Comparison of ENCODE assay signal across 8 cellular contexts in genomic region chr2:120867290-120868231, GRCh38.
DNase-seq lines count a peak whose midpoint lies in the region; TF ChIP-seq lines count a peak whose summit lies in the region.

No MANE protein-coding gene starts in this region.

- H3K36me3 ChIP-seq in neural cell (ENCODE audit: insufficient read depth, low read length) (no peaks in the 10 kb centered on the region), BE2C (no peaks in the 10 kb centered on the region), WERI-Rb-1 (no peaks in the 10 kb centered on the region)

- peak overlapping the region; percentile 62 for H3K4me3 ChIP-seq in fibroblast of the aortic adventitia (ENCODE audit: low read depth, low read length)
- H3K4me3 ChIP-seq in neural cell (ENCODE audit: low read length), result peak overlapping the region; percentile 47
- no peak overlapping the region for H3K4me3 ChIP-seq in BE2C (ENCODE audit: low read depth, low read length)
- H3K4me3 ChIP-seq in WERI-Rb-1 (ENCODE audit: low read depth, low read length), result no peak overlapping the region

- no peaks in the 10 kb centered on the region for H3K9me3 ChIP-seq in neural cell (ENCODE audit: low read length)
- no peaks in the 10 kb centered on the region for H3K9me3 ChIP-seq in BE2C
- no peaks in the 10 kb centered on the region for H3K9me3 ChIP-seq in WERI-Rb-1 (ENCODE audit: severe bottlenecking)

- H3K4me1 Mint-ChIP-seq in activated naive CD4-positive, alpha-beta T cell treated with anti-CD3 and anti-CD28 coated beads, Interleukin-2, amount 10 ng/mL, durations not matched to agents 7 days and 5 days, result no peaks in the 10 kb centered on the region

- DNase-seq in AG09319 (ENCODE audit: extremely low read depth, low read depth) (peak; percentile 36), RWPE1 (ENCODE audit: low spot score) (peak; percentile 76), fibroblast of the aortic adventitia (ENCODE audit: low read depth) (peak; percentile 90), BE2C (no peak), WERI-Rb-1 (no peak), SHP77 treated with DMSO at 0.1 percent for 48 hours (lab: John Stamatoyannopoulos, UW) (no peak)
- no peak for DNase-seq in activated naive CD4-positive, alpha-beta T cell treated with anti-CD3 and anti-CD28 coated beads, Interleukin-2, amount 10 ng/mL, durations not matched to agents 7 days and 5 days

- H3K9ac ChIP-seq in neural cell (ENCODE audit: low read length), result no peak overlapping the region

- H3K4me2 ChIP-seq in neural cell (ENCODE audit: low read length), result no peak overlapping the region

- no peaks in the 10 kb centered on the region for H3K36me3 Mint-ChIP-seq in activated naive CD4-positive, alpha-beta T cell treated with anti-CD3 and anti-CD28 coated beads, Interleukin-2, amount 10 ng/mL, durations not matched to agents 7 days and 5 days

- POLR2A ChIA-PET in RWPE1 (lab: Yijun Ruan, JAX; ENCODE audit: low non-redundant PET), result no interaction called here

- H3K4me1 ChIP-seq in BE2C, result no peaks in the 10 kb centered on the region

- H3K9me2 ChIP-seq in neural cell (ENCODE audit: insufficient read depth, low read length), result no peaks in the 10 kb centered on the region

- no peaks in the 10 kb centered on the region for H3K9me3 Mint-ChIP-seq in activated naive CD4-positive, alpha-beta T cell treated with anti-CD3 and anti-CD28 coated beads, Interleukin-2, amount 10 ng/mL, durations not matched to agents 7 days and 5 days

- TF ChIP-seq EP300 in neural cell (conservative IDR thresholded peaks at IDR 0.05; ENCODE audit: poor library complexity, severe bottlenecking), result no peak

- H3K79me2 ChIP-seq in neural cell (replicated peaks; ENCODE audit: insufficient read depth, low read length), result peaks cover 6% of the 10 kb centered on the region

- TF ChIP-seq CTCF in AG09319 (IDR thresholded peaks at IDR 0.05; ENCODE audit: low read depth, low read length) (no peak), RWPE1 (conservative IDR thresholded peaks at IDR 0.05; ENCODE audit: low read depth) (no peak), fibroblast of the aortic adventitia (IDR thresholded peaks at IDR 0.05; ENCODE audit: insufficient read depth, low read length) (no peak), neural cell (IDR thresholded peaks at IDR 0.05; ENCODE audit: poor library complexity, severe bottlenecking) (no peak), BE2C (IDR thresholded peaks at IDR 0.05; ENCODE audit: low read depth, low read length) (no peak), WERI-Rb-1 (IDR thresholded peaks at IDR 0.05; ENCODE audit: low read depth, low read length) (no peak)

- H3K27me3 Mint-ChIP-seq in activated naive CD4-positive, alpha-beta T cell treated with anti-CD3 and anti-CD28 coated beads, Interleukin-2, amount 10 ng/mL, durations not matched to agents 7 days and 5 days, result peaks cover 59% of the 10 kb centered on the region

- no peaks in the 10 kb centered on the region for H3K27me3 ChIP-seq in neural cell (ENCODE audit: insufficient read depth, low read depth, low read length)
- H3K27me3 ChIP-seq in BE2C, result no peaks in the 10 kb centered on the region
- H3K27me3 ChIP-seq in WERI-Rb-1 (ENCODE audit: insufficient read depth, low read depth, severe bottlenecking), result no peaks in the 10 kb centered on the region

- H3K27ac ChIP-seq in RWPE1 (peak overlapping the region; percentile 73), neural cell (ENCODE audit: low read length) (no peak overlapping the region), WERI-Rb-1 (no peak overlapping the region)

- no peak overlapping the region for H3K4me3 Mint-ChIP-seq in activated naive CD4-positive, alpha-beta T cell treated with anti-CD3 and anti-CD28 coated beads, Interleukin-2, amount 10 ng/mL, durations not matched to agents 7 days and 5 days

- H3F3A ChIP-seq in neural cell (ENCODE audit: insufficient read depth, low read length, poor library complexity, severe bottlenecking), result no peaks in the 10 kb centered on the region

- no peak overlapping the region for H3K27ac Mint-ChIP-seq in activated naive CD4-positive, alpha-beta T cell treated with anti-CD3 and anti-CD28 coated beads, Interleukin-2, amount 10 ng/mL, durations not matched to agents 7 days and 5 days

- CTCF ChIA-PET in RWPE1 (lab: Yijun Ruan, JAX), result interaction anchor here (1.2 to 1.6 kb wide), 3 partner anchors 95 to 212 kb away, joined by 3 to 5 read pairs (median 3); no protein-coding TSS in a partner anchor
- CTCF ChIA-PET in activated naive CD4-positive, alpha-beta T cell treated with anti-CD3 and anti-CD28 coated beads, Interleukin-2, amount 10 ng/mL, durations not matched to agents 7 days and 5 days (lab: Charles Lee), result no interaction called here

- H4K20me1 ChIP-seq in neural cell (ENCODE audit: insufficient read depth), result no peaks in the 10 kb centered on the region

- TF ChIP-seq RAD21 in neural cell (conservative IDR thresholded peaks at IDR 0.05), result no peak

- H2AFZ ChIP-seq in neural cell (ENCODE audit: low read depth, low read length), result no peak overlapping the region

TF ChIP-seq in neural cell, 6 proteins besides CTCF, POLR2A, EP300 and RAD21:
- no peak for TF ChIP-seq TAF1 (IDR thresholded peaks at IDR 0.05; ENCODE audit: low read depth)
- no peak for TF ChIP-seq MXI1 (conservative IDR thresholded peaks at IDR 0.05; ENCODE audit: poor library complexity, severe bottlenecking)
- no peak for TF ChIP-seq EZH2 (IDR thresholded peaks at IDR 0.05; ENCODE audit: borderline replicate concordance, insufficient read depth, low read length, poor library complexity, severe bottlenecking)

Comparison
In these comparisons a context has a peak if more than half of its experiments do, and no peak if none do; other contexts are left out.
1. DNase-seq: peak in AG09319 (single experiment), RWPE1 (single experiment) and fibroblast of the aortic adventitia (single experiment); none in BE2C (single experiment), activated naive CD4-positive, alpha-beta T cell treated with anti-CD3 and anti-CD28 coated beads, Interleukin-2, amount 10 ng/mL, durations not matched to agents 7 days and 5 days (single experiment), WERI-Rb-1 (single experiment) and SHP77 treated with DMSO at 0.1 percent for 48 hours (single experiment).
2. H3K4me3 ChIP-seq: peak in fibroblast of the aortic adventitia (single experiment) and neural cell (single experiment); none in BE2C (single experiment) and WERI-Rb-1 (single experiment).